In the genomic region with DNA sequence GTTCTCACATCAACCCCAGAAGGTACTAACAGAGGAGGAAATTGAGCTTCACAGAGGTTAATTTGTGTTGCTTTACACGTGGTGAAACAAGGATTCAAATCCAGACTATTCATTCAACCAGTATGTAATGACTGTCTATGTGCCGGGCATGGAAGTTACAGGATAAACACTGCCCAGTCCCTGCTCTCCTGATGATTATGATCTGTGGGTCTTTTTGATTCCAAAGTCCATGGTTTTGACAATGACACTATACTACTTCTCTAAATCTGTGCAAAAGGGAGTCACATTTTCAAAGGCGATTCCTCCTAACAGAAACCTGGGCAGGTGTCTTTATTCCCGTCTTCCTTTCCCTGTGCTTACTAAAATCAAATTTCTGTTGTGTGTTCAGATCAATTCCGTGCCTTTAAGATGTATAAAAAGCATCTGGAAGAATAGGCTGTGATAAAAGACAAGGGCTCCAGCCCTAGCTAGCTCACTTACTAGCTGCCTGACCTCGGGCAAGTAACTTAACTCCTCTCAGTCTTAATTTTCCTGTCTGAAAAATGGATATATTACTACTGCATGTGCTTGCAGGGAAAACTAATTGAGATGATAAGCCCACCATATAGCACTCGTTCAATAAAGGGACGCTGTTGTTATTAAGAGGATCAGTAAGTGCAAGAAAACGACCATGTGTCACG, we compare ENCODE assay signal across 1 cellular context.
A peak's percentile ranks its signal among the peaks of the same experiment; 100 is the strongest.
TF ChIP-seq lines count a peak whose summit lies in the region.

No MANE protein-coding gene starts in this region.

TF ChIP-seq in HepG2, 621 proteins besides CTCF, POLR2A, EP300 and RAD21:
- TF ChIP-seq, protein P1, sequence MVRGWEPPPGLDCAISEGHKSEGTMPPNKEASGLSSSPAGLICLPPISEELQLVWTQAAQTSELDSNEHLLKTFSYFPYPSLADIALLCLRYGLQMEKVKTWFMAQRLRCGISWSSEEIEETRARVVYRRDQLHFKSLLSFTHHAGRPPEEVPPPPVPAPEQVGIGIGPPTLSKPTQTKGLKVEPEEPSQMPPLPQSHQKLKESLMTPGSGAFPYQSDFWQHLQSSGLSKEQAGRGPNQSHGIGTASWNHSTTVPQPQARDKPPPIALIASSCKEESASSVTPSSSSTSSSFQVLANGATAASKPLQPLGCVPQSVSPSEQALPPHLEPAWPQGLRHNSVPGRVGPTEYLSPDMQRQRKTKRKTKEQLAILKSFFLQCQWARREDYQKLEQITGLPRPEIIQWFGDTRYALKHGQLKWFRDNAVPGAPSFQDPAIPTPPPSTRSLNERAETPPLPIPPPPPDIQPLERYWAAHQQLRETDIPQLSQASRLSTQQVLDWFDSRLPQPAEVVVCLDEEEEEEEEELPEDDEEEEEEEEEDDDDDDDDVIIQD (CRISPR knock-in tag; IDR thresholded peaks at IDR 0.05; ENCODE audit: low read depth), result no peak
- TF ChIP-seq SMAD1 (CRISPR knock-in tag; IDR thresholded peaks at IDR 0.05; ENCODE audit: borderline replicate concordance, low read depth), result no peak
- 0 out of 2 replicates have a peak, but pooled peaks have one; percentile 6 for TF ChIP-seq TSC22D2 (CRISPR knock-in tag; IDR thresholded peaks at IDR 0.05; ENCODE audit: borderline replicate concordance)
- no peak for TF ChIP-seq NFIC (IDR thresholded peaks at IDR 0.05; ENCODE audit: low read length)
- peak; percentile 82 for TF ChIP-seq ZNF629 (CRISPR knock-in tag; conservative IDR thresholded peaks at IDR 0.05)
- peak; percentile 16; the same call in 1 of the 3 replicates for TF ChIP-seq MXI1 (IDR thresholded peaks at IDR 0.05; ENCODE audit: borderline replicate concordance, low read depth, low read length)
- TF ChIP-seq ZNF292 (CRISPR knock-in tag; IDR thresholded peaks at IDR 0.05; ENCODE audit: borderline replicate concordance, low read depth), result no peak
- TF ChIP-seq, protein P2, sequence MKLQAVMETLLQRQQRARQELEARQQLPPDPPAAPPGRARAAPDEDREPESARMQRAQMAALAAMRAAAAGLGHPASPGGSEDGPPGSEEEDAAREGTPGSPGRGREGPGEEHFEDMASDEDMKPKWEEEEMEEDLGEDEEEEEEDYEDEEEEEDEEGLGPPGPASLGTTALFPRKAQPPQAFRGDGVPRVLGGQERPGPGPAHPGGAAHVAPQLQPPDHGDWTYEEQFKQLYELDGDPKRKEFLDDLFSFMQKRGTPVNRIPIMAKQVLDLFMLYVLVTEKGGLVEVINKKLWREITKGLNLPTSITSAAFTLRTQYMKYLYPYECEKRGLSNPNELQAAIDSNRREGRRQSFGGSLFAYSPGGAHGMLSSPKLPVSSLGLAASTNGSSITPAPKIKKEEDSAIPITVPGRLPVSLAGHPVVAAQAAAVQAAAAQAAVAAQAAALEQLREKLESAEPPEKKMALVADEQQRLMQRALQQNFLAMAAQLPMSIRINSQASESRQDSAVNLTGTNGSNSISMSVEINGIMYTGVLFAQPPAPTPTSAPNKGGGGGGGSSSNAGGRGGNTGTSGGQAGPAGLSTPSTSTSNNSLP (IDR thresholded peaks at IDR 0.05; ENCODE audit: low read depth, low read length), result peak; percentile 29; the same call in 1 of the 2 replicates
- TF ChIP-seq ATM (IDR thresholded peaks at IDR 0.05; ENCODE audit: borderline replicate concordance), result no peak
- peak; percentile 21; the same call in 1 of the 2 replicates for TF ChIP-seq ZMYM3 (CRISPR knock-in tag; IDR thresholded peaks at IDR 0.05)
- peak; percentile 39; the same call in 1 of the 2 replicates for TF ChIP-seq SAP130 (CRISPR knock-in tag; IDR thresholded peaks at IDR 0.05; ENCODE audit: low read depth)
- no peak for TF ChIP-seq ZBTB8A (CRISPR knock-in tag; IDR thresholded peaks at IDR 0.05; ENCODE audit: borderline replicate concordance, low read depth)
- peak; percentile 55 for TF ChIP-seq HNF4A (CRISPR knock-in tag; IDR thresholded peaks at IDR 0.05)
- no peak for TF ChIP-seq SOX13 (IDR thresholded peaks at IDR 0.05)
- TF ChIP-seq SOX13 (CRISPR knock-in tag; conservative IDR thresholded peaks at IDR 0.05 in 1 of 2, IDR thresholded peaks at IDR 0.05 in 1 of 2), result 0 out of 4 replicates have a peak, but pooled peaks of 1 of the 2 experiments have one; percentile 3
